Comparison of ENCODE assay signal across 14 cellular contexts in the genomic region with DNA sequence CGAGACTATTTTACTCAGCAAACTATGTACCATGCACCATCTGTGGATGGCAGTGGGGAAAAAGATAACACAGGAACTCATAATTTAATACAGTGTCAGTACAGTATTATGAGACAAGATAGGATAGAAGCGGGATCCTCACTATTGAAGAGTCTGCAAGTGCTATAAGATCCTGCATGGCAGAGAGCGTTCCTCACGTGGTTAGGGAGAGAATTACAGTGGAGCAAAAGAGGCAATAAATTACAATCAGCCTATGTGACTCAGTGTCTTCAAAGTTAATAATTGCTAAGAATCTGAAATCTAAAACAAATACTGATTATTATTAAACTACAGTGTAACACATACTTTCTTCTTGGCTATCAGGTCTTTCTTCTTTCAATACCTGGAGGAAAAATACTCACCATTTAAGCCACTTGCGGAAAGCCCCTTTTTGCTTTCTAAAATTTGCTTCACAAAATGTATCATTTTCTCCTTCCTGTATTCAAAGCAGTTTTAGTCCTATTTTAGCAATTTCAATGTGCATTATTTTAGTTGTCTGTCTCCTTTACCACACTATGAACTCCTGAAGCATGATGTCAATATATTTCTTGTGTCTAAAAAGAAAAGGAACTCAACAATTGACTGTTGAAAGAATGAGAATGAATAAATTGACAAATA.
DNase-seq lines count a peak whose midpoint lies in the region; ATAC-seq lines count a peak whose summit lies in the region.
"Had no signal": no experiment of that assay in that cellular context is flagged by ENCODE, and none has a peak within 500 bp of the region (broad histone marks: within the 10 kb centered on the region; RNA-seq: fewer than 3 reads in every experiment).

No MANE protein-coding gene starts in this region.

- H2AK5ac ChIP-seq in mesenchymal stem cell (ENCODE audit: low read length, severe bottlenecking) = no peak overlapping the region

- H2BK12ac ChIP-seq in mesenchymal stem cell (ENCODE audit: low read length in 2 of 2) = no peak overlapping the region

- no peak overlapping the region for H3K4me2 ChIP-seq in mesenchymal stem cell (ENCODE audit: low read length, poor library complexity, severe bottlenecking)

- no peak overlapping the region for H3K27ac ChIP-seq in mesenchymal stem cell (ENCODE audit: low read length, poor library complexity, severe bottlenecking)
- H3K27ac ChIP-seq: parathyroid adenoma had no signal

- H2AFZ ChIP-seq in mesenchymal stem cell (ENCODE audit: low read depth, low read length) = no peak overlapping the region
- H2AFZ ChIP-seq: parathyroid adenoma had no signal

- H3K14ac ChIP-seq in mesenchymal stem cell (ENCODE audit: low read length in 2 of 2) = no peak overlapping the region

- no peak overlapping the region for H2BK15ac ChIP-seq in mesenchymal stem cell (ENCODE audit: low read depth, poor library complexity, severe bottlenecking)

- ATAC-seq in GM18502 (IDR thresholded peaks at IDR 0.05; ENCODE audit: poor library complexity, unreplicated experiment) = peak; percentile 75
- peak; percentile 46 for ATAC-seq in GM21367 (IDR thresholded peaks at IDR 0.05; ENCODE audit: unreplicated experiment)
- ATAC-seq in HG03025 (IDR thresholded peaks at IDR 0.05; ENCODE audit: low FRiP score, unreplicated experiment) = peak; percentile 50
- no peak for ATAC-seq in HG02970 (IDR thresholded peaks at IDR 0.05; ENCODE audit: low FRiP score, unreplicated experiment)
- ATAC-seq: activated CD4-positive, alpha-beta T cell treated with anti-CD3 and anti-CD28 coated beads for 36 hours had no signal

- no peaks in the 10 kb centered on the region for H3K27me3 ChIP-seq in mesenchymal stem cell (ENCODE audit: control insufficient read depth in 1 of 2, insufficient read depth in 1 of 2, low read length in 2 of 2)

- no peaks in the 10 kb centered on the region for H3K9me3 ChIP-seq in mesenchymal stem cell (ENCODE audit: control insufficient read depth, low read length)

- H2BK120ac ChIP-seq in mesenchymal stem cell (ENCODE audit: low read depth, low read length) = no peak overlapping the region

- H4K8ac ChIP-seq in mesenchymal stem cell (ENCODE audit: low read length) = no peak overlapping the region

- no peak overlapping the region for H3K9ac ChIP-seq in mesenchymal stem cell (ENCODE audit: low read length)
- H3K9ac ChIP-seq: parathyroid adenoma had no signal

- H3K23ac ChIP-seq in mesenchymal stem cell (ENCODE audit: low read length in 2 of 2) = no peak overlapping the region

- H3K4me1 ChIP-seq in mesenchymal stem cell (ENCODE audit: control insufficient read depth, insufficient read depth, low read depth, low read length) = no peaks in the 10 kb centered on the region
- H3K4me1 ChIP-seq: parathyroid adenoma had no signal

- H2BK5ac ChIP-seq in mesenchymal stem cell (ENCODE audit: low read depth, low read length, poor library complexity, severe bottlenecking) = no peak overlapping the region

- H3K4ac ChIP-seq in mesenchymal stem cell (ENCODE audit: low read depth in 1 of 2, low read length in 2 of 2) = no peak overlapping the region

- H3K36me3 ChIP-seq in mesenchymal stem cell (ENCODE audit: control insufficient read depth in 1 of 2, insufficient read depth in 2 of 2, low read depth in 1 of 2, low read length in 2 of 2) = no peaks in the 10 kb centered on the region

- H4K91ac ChIP-seq in mesenchymal stem cell (ENCODE audit: low read length) = no peak overlapping the region

- WGBS in mesenchymal stem cell = 79% methylated on average over 4 of the region's 5 CpGs

- no peaks in the 10 kb centered on the region for H3K79me1 ChIP-seq in mesenchymal stem cell (replicated peaks; ENCODE audit: low read length, poor library complexity, severe bottlenecking)

- no peak overlapping the region for H3K18ac ChIP-seq in mesenchymal stem cell (ENCODE audit: low read depth in 1 of 2, low read length in 2 of 2)

- no peak overlapping the region for H3K4me3 ChIP-seq in mesenchymal stem cell (ENCODE audit: insufficient read depth in 1 of 2, low read depth in 1 of 2, low read length in 2 of 2)

- peak; percentile 11 for DNase-seq in glomerular visceral epithelial cell (ENCODE audit: extremely low spot score)
- DNase-seq in NCI-H69 (lab: John Stamatoyannopoulos, UW) = no peak
- DNase-seq in mesenchymal stem cell = no peak
- no peak for DNase-seq in SIG-M5 treated with dmso at 0.1 percent for 504 hours (lab: John Stamatoyannopoulos, UW; ENCODE audit: unreplicated experiment)
- DNase-seq: activated CD4-positive, alpha-beta T cell treated with anti-CD3 and anti-CD28 coated beads for 36 hours; CD4-positive, alpha-beta memory T cell; IMR-90; NCI-H2081; SW 1271 had no signal
